21 cellular contexts compared by ENCODE assay signal in the genomic region with DNA sequence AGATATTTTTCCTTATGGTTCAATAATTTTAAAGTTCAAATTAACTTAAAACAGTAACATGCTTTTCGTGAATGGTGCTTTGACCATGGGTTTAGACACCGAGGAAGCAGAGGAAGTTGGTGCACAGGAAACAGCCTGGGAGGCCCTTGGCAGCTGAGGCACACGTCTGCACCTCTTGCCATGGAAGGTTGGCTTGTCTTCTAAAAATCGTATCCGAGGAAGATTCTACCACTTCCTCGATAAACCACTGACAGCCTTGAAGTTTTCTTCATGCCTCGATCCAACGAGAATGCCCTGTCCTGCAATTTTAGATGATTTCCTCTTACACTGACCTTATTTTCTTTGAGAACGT. TPM values are rescaled to one million over a fixed set of nuclear protein-coding genes. Genes with fewer than 3 reads are reported as not detected.
DNase-seq lines count a peak whose midpoint lies in the region; ATAC-seq and TF ChIP-seq lines count a peak whose summit lies in the region.
"Had no signal": no experiment of that assay in that cellular context is flagged by ENCODE, and none has a peak within 500 bp of the region (broad histone marks: within the 10 kb centered on the region; RNA-seq: fewer than 3 reads in every experiment).

No MANE protein-coding gene starts in this region.

- ATAC-seq in heart right ventricle (no peak), T-helper 17 cell (peak; percentile 38)

- TF ChIP-seq CTCF in heart right ventricle (IDR thresholded peaks at IDR 0.05), result no peak
- no peak for TF ChIP-seq CTCF in spleen (IDR thresholded peaks at IDR 0.05 in 8 of 11, conservative IDR thresholded peaks at IDR 0.05 in 3 of 11)
- no peak for TF ChIP-seq CTCF in endodermal cell (conservative IDR thresholded peaks at IDR 0.05)

- H3K4me3 Mint-ChIP-seq in T-helper 17 cell (no peak overlapping the region), endodermal cell (no peak overlapping the region)
- H3K4me3 Mint-ChIP-seq: activated B cell treated with CpG ODN at 0.5 μM for 24 hours; central memory CD8-positive, alpha-beta T cell had no signal

- H3K27me3 ChIP-seq in heart right ventricle (no peaks in the 10 kb centered on the region), spleen (replicated peaks in 1 of 7) (peaks cover 0 to 61% (median 0%) of the 10 kb centered on the region in 7 donors), endodermal cell (ENCODE audit: control insufficient read depth, insufficient read depth, low read length, poor library complexity, severe bottlenecking) (no peaks in the 10 kb centered on the region), H7 (ENCODE audit: control insufficient read depth, insufficient read depth, low read length) (no peaks in the 10 kb centered on the region)
- H3K27me3 ChIP-seq: SJCRH30, testis had no signal

- DNase-seq in cardiac septum (ENCODE audit: low spot score) (peak; percentile 33), heart right ventricle (no peak), KG1 (lab: John Stamatoyannopoulos, UW) (peak; percentile 31), T-helper 17 cell (no peak), spleen (peak; percentile 67), endodermal cell (no peak), T-helper 2 cell (no peak), H7 (no peak)
- DNase-seq: activated B cell treated with CpG ODN at 0.5 μM for 24 hours; anterior cingulate cortex; COR-L47; effector memory CD4-positive, alpha-beta T cell; midbrain; NCI-H1105 treated with DMSO at 0.1 percent for 48 hours; NCI-H524; SJCRH30; testis had no signal

- H3K36me3 Mint-ChIP-seq in T-helper 17 cell (ENCODE audit: low read depth) (no peaks in the 10 kb centered on the region), endodermal cell (ENCODE audit: low read depth) (peaks cover 4% of the 10 kb centered on the region)
- H3K36me3 Mint-ChIP-seq: IgD-negative memory B cell had no signal

- H3K27ac ChIP-seq in heart right ventricle, result peak overlapping the region in 5 of 10 donors; percentile 22 to 85 (median 67)
- peak overlapping the region; percentile 15 to 76 (median 64) for H3K27ac ChIP-seq in spleen
- H3K27ac ChIP-seq in endodermal cell (ENCODE audit: low read depth, low read length), result no peak overlapping the region
- H3K27ac ChIP-seq: SJCRH30, testis had no signal

- WGBS in heart right ventricle, 2 donors, result 55 to 66% methylated on average over 9 of the region's 9 CpGs
- WGBS in spleen, 5 donors, result 5 to 10% (median 8%) methylated on average over 9 of the region's 9 CpGs
- WGBS in endodermal cell (ENCODE audit: insufficient coverage in 1 of 2, insufficient read length in 1 of 2), 2 experiments, result 87 to 90% methylated on average over 9 of the region's 9 CpGs

- H3K27me3 Mint-ChIP-seq in T-helper 17 cell (peaks cover 16% of the 10 kb centered on the region), endodermal cell (ENCODE audit: insufficient read depth) (peaks cover 18% of the 10 kb centered on the region)
- H3K27me3 Mint-ChIP-seq: activated B cell treated with CpG ODN at 0.5 μM for 24 hours had no signal

- H3K9ac ChIP-seq in endodermal cell (ENCODE audit: extremely low read depth, low read length, poor library complexity, severe bottlenecking), result no peak overlapping the region

- H3K9me3 ChIP-seq in heart right ventricle (no peaks in the 10 kb centered on the region), T-helper 17 cell (ENCODE audit: control insufficient read depth, low read length, poor library complexity, severe bottlenecking) (no peaks in the 10 kb centered on the region), spleen (no peaks in the 10 kb centered on the region), endodermal cell (ENCODE audit: control insufficient read depth, low read length) (no peaks in the 10 kb centered on the region)
- H3K9me3 ChIP-seq: SJCRH30, testis had no signal

- intact Hi-C loops in cardiac septum (cut with DNase I) (loop anchor here (5.0 kb wide), 1 partner anchor 126 kb away; no protein-coding TSS in a partner anchor), heart right ventricle (cut with DNase I) (loop anchor here in 3 of 10 donors (5.0 to 10.0 kb wide), 3 partner anchors 114 to 266 kb away; no protein-coding TSS in a partner anchor), spleen (cut with DNase I; ENCODE audit: low total_unique reads) (no loop called here)

- H3K4me3 ChIP-seq in heart right ventricle (no peak overlapping the region), spleen (peak overlapping the region in 1 of 8 donors; percentile 9), endodermal cell (ENCODE audit: low read length) (no peak overlapping the region), H7 (ENCODE audit: insufficient read depth, low read depth, low read length) (no peak overlapping the region)
- H3K4me3 ChIP-seq: SJCRH30, smooth muscle cell, testis had no signal

- H3K4me1 Mint-ChIP-seq in T-helper 17 cell, result peaks cover 13% of the 10 kb centered on the region
- peaks cover 5% of the 10 kb centered on the region for H3K4me1 Mint-ChIP-seq in endodermal cell

- peaks cover 6 to 69% (median 47%) of the 10 kb centered on the region in 9 donors for H3K4me1 ChIP-seq in heart right ventricle
- peaks cover 36 to 80% (median 60%) of the 10 kb centered on the region in 6 donors for H3K4me1 ChIP-seq in spleen
- H3K4me1 ChIP-seq in endodermal cell (ENCODE audit: control insufficient read depth, insufficient read depth, low read length), result no peaks in the 10 kb centered on the region

- TF ChIP-seq POLR2A in spleen (IDR thresholded peaks at IDR 0.05), result no peak

- peak overlapping the region; percentile 86 for H3K27ac Mint-ChIP-seq in T-helper 17 cell
- no peak overlapping the region for H3K27ac Mint-ChIP-seq in endodermal cell
- H3K27ac Mint-ChIP-seq: activated B cell treated with CpG ODN at 0.5 μM for 24 hours had no signal

- H3K36me3 ChIP-seq in heart right ventricle (peaks cover 0 to 23% (median 9%) of the 10 kb centered on the region in 9 donors), spleen (peaks cover 0 to 24% (median 13%) of the 10 kb centered on the region in 6 donors), endodermal cell (ENCODE audit: control insufficient read depth, insufficient read depth, low read length) (no peaks in the 10 kb centered on the region), H7 (replicated peaks; ENCODE audit: control insufficient read depth, insufficient read depth, low read length) (no peaks in the 10 kb centered on the region; the same call in 1 of the 2 replicates)

- H3K9me3 Mint-ChIP-seq in endodermal cell, result no peaks in the 10 kb centered on the region
- H3K9me3 Mint-ChIP-seq: activated B cell treated with CpG ODN at 0.5 μM for 24 hours; central memory CD8-positive, alpha-beta T cell had no signal

RNA-seq across cellular contexts. Expression of gene DLL1, which starts 12.2 kb away (rescaled TPM):
- total RNA-seq in cardiac septum (6.4 TPM), heart right ventricle (10 to 100 TPM in 4 of 10 donors, 1 to 10 TPM in 6; 5.4 to 22.0 (median 8.7) TPM), T-helper 17 cell (1 to 10 TPM; 1.3 to 2.7 TPM), spleen (100 to 1,000 TPM in 2 of 7 donors, 10 to 100 TPM in 5; 34.7 to 119 (median 79.8) TPM), endodermal cell (1 to 10 TPM; 3.1 to 3.6 TPM)
- polyA plus RNA-seq in heart right ventricle (10 to 100 TPM in 1 of 2 donors, 1 to 10 TPM in 1; 2.6 to 27.2 TPM), spleen (10 to 100 TPM; 12.6 to 30.3 (median 15.0) TPM)
- polyA plus RNA-seq in endodermal cell (2013, experiment 1 of 2), result 79.0 TPM
- 59.5 TPM for polyA plus RNA-seq in endodermal cell (2013, experiment 2 of 2)
- total RNA-seq in H7 (2014; rRNA removed; shearing (Covaris generic)), result 3.4 and 7.3 TPM in 2 replicates
- total RNA-seq: T-helper 2 cell treated with Interferon-gamma antibody and Interleukin-4, amounts not matched to agents 100 ng/mL and 5 ng/mL, for 36 hours had no signal

RNA-seq across cellular contexts. Expression of gene FAM120B, which starts 27.8 kb away (rescaled TPM):
- total RNA-seq in cardiac septum (27.4 TPM), heart right ventricle (10 to 100 TPM; 16.0 to 31.0 (median 25.4) TPM), T-helper 17 cell (10 to 100 TPM; 25.1 to 28.1 TPM), spleen (10 to 100 TPM; 24.8 to 41.2 (median 27.4) TPM), endodermal cell (10 to 100 TPM; 25.7 to 27.5 TPM)
- polyA plus RNA-seq in heart right ventricle (1 to 10 TPM; 7.7 to 9.9 TPM), spleen (1 to 10 TPM; 7.6 to 8.7 (median 8.5) TPM)
- 21.6 TPM for polyA plus RNA-seq in endodermal cell (2013, experiment 1 of 2)
- 20.5 TPM for polyA plus RNA-seq in endodermal cell (2013, experiment 2 of 2)
- total RNA-seq in H7 (2014; rRNA removed; shearing (Covaris generic)), result 7.2 and 9.4 TPM in 2 replicates

Comparison
In these comparisons a context has a peak if more than half of its experiments do, and no peak if none do; other contexts are left out.
1. DNase-seq: peak in cardiac septum (single experiment), KG1 (single experiment) and spleen (single experiment); none in heart right ventricle (0 of 2), T-helper 17 cell (0 of 3), endodermal cell (single experiment), T-helper 2 cell (0 of 5) and H7 (single experiment).